In the genomic region with DNA sequence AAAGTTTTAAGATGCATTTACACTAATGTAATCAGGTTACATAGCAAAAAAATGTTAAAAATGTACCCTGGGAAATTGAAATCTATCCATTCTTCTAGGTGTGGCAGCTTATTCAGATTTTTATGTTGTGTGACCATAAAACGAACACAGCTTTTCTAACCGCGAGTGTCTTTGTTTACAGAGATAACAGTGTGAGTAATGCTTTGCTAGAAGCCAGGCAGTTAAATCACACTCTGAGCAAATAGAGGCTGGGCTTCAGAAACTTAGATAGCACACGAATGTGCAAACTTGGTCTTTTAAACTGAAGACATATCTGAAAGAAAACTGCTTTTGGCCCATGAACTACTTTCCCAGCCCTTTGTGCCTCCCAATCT, we compare ENCODE assay signal across 8 cellular contexts.
DNase-seq lines count a peak whose midpoint lies in the region; ATAC-seq and TF ChIP-seq lines count a peak whose summit lies in the region.

No MANE protein-coding gene starts in this region.

- H3K36me3 ChIP-seq in gastroesophageal sphincter (no peaks in the 10 kb centered on the region), gastrocnemius medialis (no peaks in the 10 kb centered on the region)

- H3K4me3 ChIP-seq in gastroesophageal sphincter, result no peak overlapping the region
- H3K4me3 ChIP-seq in gastrocnemius medialis, result no peak overlapping the region

- WGBS in gastroesophageal sphincter (ENCODE audit: low coverage in 1 of 2), 2 donors, result 0 to 3% methylated on average over 4 of the region's 4 CpGs

- no peaks in the 10 kb centered on the region for H3K27me3 ChIP-seq in gastroesophageal sphincter
- H3K27me3 ChIP-seq in gastrocnemius medialis, result no peaks in the 10 kb centered on the region

- intact Hi-C loops in gastrocnemius medialis (cut with DNase I; ENCODE audit: low total_unique reads), result no loop called here

- H3K4me1 ChIP-seq in gastroesophageal sphincter (peaks cover 20 to 96% (median 61%) of the 10 kb centered on the region in 3 donors), gastrocnemius medialis (peaks cover 57 to 82% of the 10 kb centered on the region in 2 donors)

- H3K27ac ChIP-seq in VCaP (peak overlapping the region; percentile 86), gastroesophageal sphincter (peak overlapping the region in 3 of 4 donors; percentile 54 to 65 (median 55)), gastrocnemius medialis (peak overlapping the region; percentile 41 to 64 (median 62))

- DNase-seq in AG08395 (ENCODE audit: low spot score) (peak; percentile 80), gastrocnemius medialis (no peak), UCSD-AML1 (lab: John Stamatoyannopoulos, UW; ENCODE audit: unreplicated experiment) (no peak)

- TF ChIP-seq POLR2A in gastroesophageal sphincter (IDR thresholded peaks at IDR 0.05), result no peak
- TF ChIP-seq POLR2A in gastrocnemius medialis (IDR thresholded peaks at IDR 0.05), result no peak

- TF ChIP-seq CTCF in VCaP (conservative IDR thresholded peaks at IDR 0.05) (no peak), gastroesophageal sphincter (IDR thresholded peaks at IDR 0.05) (no peak), gastrocnemius medialis (IDR thresholded peaks at IDR 0.05 in 4 of 5, conservative IDR thresholded peaks at IDR 0.05 in 1 of 5) (no peak)

- no peaks in the 10 kb centered on the region for H3K9me3 ChIP-seq in gastroesophageal sphincter
- H3K9me3 ChIP-seq in gastrocnemius medialis, result no peaks in the 10 kb centered on the region

- ATAC-seq in HG02610 (IDR thresholded peaks at IDR 0.05; ENCODE audit: unreplicated experiment) (peak; percentile 12), gastroesophageal sphincter (peak; percentile 46), gastrocnemius medialis (no peak), HG03139 (IDR thresholded peaks at IDR 0.05; ENCODE audit: unreplicated experiment) (no peak), HG03135 (IDR thresholded peaks at IDR 0.05; ENCODE audit: unreplicated experiment) (no peak)

- no peak for TF ChIP-seq EP300 in gastroesophageal sphincter (IDR thresholded peaks at IDR 0.05)

- in situ Hi-C loops in gastrocnemius medialis (cut with MboI; ENCODE audit: low sequenced_read_pairs in 4 of 4), result no loop called here

Comparison
In these comparisons a context has a peak if more than half of its experiments do, and no peak if none do; other contexts are left out.
1. ATAC-seq: peak in HG02610 (single experiment) and gastroesophageal sphincter (single experiment); none in gastrocnemius medialis (0 of 2), HG03139 (single experiment) and HG03135 (single experiment).
2. Peak in every context shown above with its lines, with median percentiles within 50 percentile points of each other: H3K27ac ChIP-seq.